Comparison of ENCODE assay signal across 16 cellular contexts in the genomic region with DNA sequence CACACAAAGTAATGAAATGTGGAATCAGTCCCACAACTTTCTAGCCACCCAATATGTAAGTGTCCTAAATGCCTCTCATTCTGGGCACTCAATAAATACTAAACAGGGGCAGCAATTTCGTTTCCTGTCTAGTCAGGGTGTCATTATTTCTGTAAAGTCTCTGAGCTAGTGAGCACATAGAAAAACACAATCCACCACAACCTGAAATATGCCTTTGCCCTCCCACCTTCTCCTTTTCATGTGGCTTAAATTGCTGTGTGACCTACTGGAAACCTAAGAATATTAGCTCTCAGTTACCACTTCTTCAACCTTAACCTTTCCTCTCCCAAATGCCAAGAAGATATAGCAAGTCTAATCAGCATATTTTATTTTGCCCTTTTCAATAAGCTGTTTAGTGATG.
"Had no signal": no experiment of that assay in that cellular context is flagged by ENCODE, and none has a peak within 500 bp of the region (broad histone marks: within the 10 kb centered on the region; RNA-seq: fewer than 3 reads in every experiment).

No MANE protein-coding gene starts in this region.

- H3K36me3 ChIP-seq: ascending aorta, lower lobe of right lung, transverse colon had no signal

- H3K27ac ChIP-seq: foreskin keratinocyte, SK-N-MC had no signal

- H3K4me3 ChIP-seq: ascending aorta, lower lobe of right lung, SK-N-MC, transverse colon had no signal

- H3K9me3 ChIP-seq: ascending aorta, lower lobe of right lung, transverse colon had no signal

- DNase-seq: activated CD4-positive, alpha-beta T cell treated with anti-CD3 and anti-CD28 coated beads, Interleukin-2, amount 10 ng/mL, durations not matched to agents 7 days and 5 days; activated naive CD4-positive, alpha-beta T cell; activated T-cell treated with anti-CD3 and anti-CD28 coated beads for 4 hours; cortex of kidney; effector CD8-positive, alpha-beta T cell; foreskin keratinocyte; glutamatergic neuron; hypothalamus; kidney glomerular epithelial cell; lower lobe of right lung; stimulated activated CD4-positive, alpha-beta T cell treated with anti-CD3 and anti-CD28 coated beads, Interleukin-12 subunit alpha, Interleukin-12 subunit beta, amount 100 ng/mL, for 4 hours; stimulated activated CD4-positive, alpha-beta T cell treated with anti-CD3 and anti-CD28 coated beads, Interleukin-2, amount 100 ng/mL, for 24 hours; substantia nigra; transverse colon had no signal

- H3K4me1 ChIP-seq: foreskin keratinocyte had no signal

- H3K27me3 ChIP-seq: ascending aorta, foreskin keratinocyte, transverse colon had no signal

- ATAC-seq: foreskin keratinocyte, lower lobe of right lung had no signal
